10 cellular contexts compared by ENCODE assay signal in genomic region chr5:74056789-74057164, GRCh38.
A peak's percentile ranks its signal among the peaks of the same experiment; 100 is the strongest.
DNase-seq lines count a peak whose midpoint lies in the region; ATAC-seq and TF ChIP-seq lines count a peak whose summit lies in the region.
"Had no signal": no experiment of that assay in that cellular context is flagged by ENCODE, and none has a peak within 500 bp of the region (broad histone marks: within the 10 kb centered on the region; RNA-seq: fewer than 3 reads in every experiment).

No MANE protein-coding gene starts in this region.

- ATAC-seq in RWPE2 (ENCODE audit: low read depth): peak; percentile 87
- peak; percentile 26 for ATAC-seq in foreskin keratinocyte
- no peak for ATAC-seq in gastrocnemius medialis
- no peak for ATAC-seq in GM21515 (IDR thresholded peaks at IDR 0.05; ENCODE audit: unreplicated experiment)

- H3K9ac ChIP-seq in H9 (ENCODE audit: extremely low read depth, insufficient read length, low read length): no peak overlapping the region

- H3K9me3 ChIP-seq in H9 (ENCODE audit: control insufficient read depth, low read depth, low read length) (no peaks in the 10 kb centered on the region), RWPE2 (ENCODE audit: severe bottlenecking) (no peaks in the 10 kb centered on the region), gastrocnemius medialis (no peaks in the 10 kb centered on the region)
- H3K9me3 ChIP-seq in CD4-positive, alpha-beta memory T cell (ENCODE audit: control insufficient read depth in 1 of 2, low read length in 2 of 2): no peaks in the 10 kb centered on the region

- no peak overlapping the region for H3K56ac ChIP-seq in H9 (ENCODE audit: insufficient read length, low read depth, low read length)

- no peak overlapping the region for H4K91ac ChIP-seq in H9 (ENCODE audit: insufficient read length, low read depth, low read length)

- H2BK5ac ChIP-seq in H9 (ENCODE audit: insufficient read length, low read length): no peak overlapping the region

- intact Hi-C loops in gastrocnemius medialis (cut with DNase I; ENCODE audit: low total_unique reads): loop anchor here (5.0 kb wide), 1 partner anchor 586 kb away; the partner anchor contains the start of gene ENC1
- intact Hi-C loops in CD4-positive, alpha-beta memory T cell (cut with micrococcal nuclease): no loop called here

- no peak overlapping the region for H2AFZ ChIP-seq in H9 (ENCODE audit: low read length)

- no peak overlapping the region for H3K4me3 Mint-ChIP-seq in H9
- no peak overlapping the region for H3K4me3 Mint-ChIP-seq in CD4-positive, alpha-beta memory T cell

- no peak overlapping the region for H3K4ac ChIP-seq in H9 (ENCODE audit: low read depth, low read length)

- H2AK5ac ChIP-seq in H9 (ENCODE audit: insufficient read length, low read length): no peak overlapping the region

- H3K27me3 ChIP-seq in H9 (ENCODE audit: insufficient read depth, low read length): no peaks in the 10 kb centered on the region
- H3K27me3 ChIP-seq in RWPE2 (ENCODE audit: insufficient read depth, poor library complexity, severe bottlenecking): no peaks in the 10 kb centered on the region
- no peaks in the 10 kb centered on the region for H3K27me3 ChIP-seq in foreskin keratinocyte
- no peaks in the 10 kb centered on the region for H3K27me3 ChIP-seq in gastrocnemius medialis
- no peaks in the 10 kb centered on the region for H3K27me3 ChIP-seq in CD4-positive, alpha-beta memory T cell (ENCODE audit: insufficient read depth, low read length)

- no peak overlapping the region for H2BK20ac ChIP-seq in H9 (ENCODE audit: low read depth, low read length, poor library complexity, severe bottlenecking)

- no peaks in the 10 kb centered on the region for H3K79me2 ChIP-seq in H9 (ENCODE audit: insufficient read depth, low read length)

- peaks cover 2% of the 10 kb centered on the region; the same call in 1 of the 2 replicates for H3K27me3 Mint-ChIP-seq in H9 (ENCODE audit: low read depth)
- peaks cover 1 to 9% of the 10 kb centered on the region in 2 donors for H3K27me3 Mint-ChIP-seq in CD4-positive, alpha-beta memory T cell

- H3K23ac ChIP-seq in H9 (ENCODE audit: insufficient read length, low read depth, low read length): no peak overlapping the region

- no peak overlapping the region for H3K18ac ChIP-seq in H9 (ENCODE audit: insufficient read length, low read depth, low read length)

- CTCF ChIA-PET in CD4-positive, alpha-beta memory T cell (lab: Charles Lee; ENCODE audit: partially characterized antibody): no interaction called here

- DNase-seq in H9 (no peak), RWPE2 (ENCODE audit: low spot score) (no peak), foreskin keratinocyte (no peak), gastrocnemius medialis (no peak), NCI-H187 (lab: John Stamatoyannopoulos, UW) (no peak), nucleus accumbens (lab: John Stamatoyannopoulos, UW) (no peak)
- no peak for DNase-seq in CD4-positive, alpha-beta memory T cell
- DNase-seq: activated CD8-positive, alpha-beta memory T cell treated with anti-CD3 and anti-CD28 coated beads for 24 hours; glutamatergic neuron had no signal

- no peak overlapping the region; a peak in 1 of 7 replicates for H3K27ac Mint-ChIP-seq in H9
- H3K27ac Mint-ChIP-seq in CD4-positive, alpha-beta memory T cell: no peak overlapping the region

- H3K27ac ChIP-seq in H9 (ENCODE audit: insufficient read length, low read depth, low read length) (no peak overlapping the region), RWPE2 (ENCODE audit: poor library complexity, severe bottlenecking) (no peak overlapping the region), foreskin keratinocyte (no peak overlapping the region), gastrocnemius medialis (no peak overlapping the region)
- no peak overlapping the region for H3K27ac ChIP-seq in CD4-positive, alpha-beta memory T cell (ENCODE audit: low read depth, low read length)

- in situ Hi-C loops in gastrocnemius medialis (cut with MboI; ENCODE audit: low sequenced_read_pairs in 4 of 4): no loop called here

- no peaks in the 10 kb centered on the region for H3K23me2 ChIP-seq in H9 (ENCODE audit: insufficient read length, low read depth, low read length, poor library complexity, severe bottlenecking)

- no peaks in the 10 kb centered on the region for H3K36me3 Mint-ChIP-seq in H9 (ENCODE audit: insufficient read depth in 1 of 3, low read depth in 3 of 3)
- no peaks in the 10 kb centered on the region for H3K36me3 Mint-ChIP-seq in CD4-positive, alpha-beta memory T cell

- no peak overlapping the region for H3K4me2 ChIP-seq in H9 (ENCODE audit: insufficient read depth, insufficient read length, low read length)

- H4K20me1 ChIP-seq in H9 (ENCODE audit: control insufficient read depth, insufficient read depth, insufficient read length): no peaks in the 10 kb centered on the region

- H3K4me3 ChIP-seq in RWPE2 (ENCODE audit: severe bottlenecking) (no peak overlapping the region), gastrocnemius medialis (no peak overlapping the region)
- H3K4me3 ChIP-seq in CD4-positive, alpha-beta memory T cell (ENCODE audit: low read length in 2 of 2): no peak overlapping the region

- POLR2A ChIA-PET in CD4-positive, alpha-beta memory T cell (lab: Charles Lee; ENCODE audit: partially characterized antibody): no interaction called here

- H3K4me1 ChIP-seq in H9 (ENCODE audit: insufficient read depth, low read length) (no peaks in the 10 kb centered on the region), RWPE2 (ENCODE audit: insufficient read depth, poor library complexity, severe bottlenecking) (peaks cover 4% of the 10 kb centered on the region), foreskin keratinocyte (peaks cover 8% of the 10 kb centered on the region), gastrocnemius medialis (no peaks in the 10 kb centered on the region)
- H3K4me1 ChIP-seq in CD4-positive, alpha-beta memory T cell (ENCODE audit: insufficient read depth, low read length): no peaks in the 10 kb centered on the region

- H3K14ac ChIP-seq in H9 (ENCODE audit: insufficient read depth, low read length): no peak overlapping the region

- H3K36me3 ChIP-seq in RWPE2 (ENCODE audit: low read depth): no peaks in the 10 kb centered on the region
- no peaks in the 10 kb centered on the region for H3K36me3 ChIP-seq in gastrocnemius medialis
- no peaks in the 10 kb centered on the region for H3K36me3 ChIP-seq in CD4-positive, alpha-beta memory T cell (ENCODE audit: insufficient read depth, low read length)

- no peak overlapping the region for H2BK15ac ChIP-seq in H9 (ENCODE audit: low read depth, low read length)

- H2BK120ac ChIP-seq in H9 (ENCODE audit: low read depth, low read length, poor library complexity, severe bottlenecking): no peak overlapping the region

- no peak overlapping the region for H3T11ph ChIP-seq in H9 (ENCODE audit: low read length)

- H2BK12ac ChIP-seq in H9 (ENCODE audit: insufficient read length, low read depth, low read length): no peak overlapping the region

- no peak for TF ChIP-seq POLR2A in gastrocnemius medialis (IDR thresholded peaks at IDR 0.05)

- peaks cover 2 to 8% of the 10 kb centered on the region in 2 experiments; a peak in 1 of 4 replicates for H3K4me1 Mint-ChIP-seq in H9
- no peaks in the 10 kb centered on the region for H3K4me1 Mint-ChIP-seq in CD4-positive, alpha-beta memory T cell

- H3K79me1 ChIP-seq in H9 (ENCODE audit: insufficient read depth, low read depth, low read length, poor library complexity, severe bottlenecking): no peaks in the 10 kb centered on the region

- no peak overlapping the region for H4K5ac ChIP-seq in H9 (ENCODE audit: insufficient read length, low read depth, low read length)

- TF ChIP-seq CTCF in H9 (conservative IDR thresholded peaks at IDR 0.05) (peak; percentile 58), RWPE2 (IDR thresholded peaks at IDR 0.05; ENCODE audit: poor library complexity, severe bottlenecking) (peak; percentile 74), foreskin keratinocyte (conservative IDR thresholded peaks at IDR 0.05) (peak; percentile 70), gastrocnemius medialis (IDR thresholded peaks at IDR 0.05 in 4 of 5, conservative IDR thresholded peaks at IDR 0.05 in 1 of 5) (peak in 3 of 5 experiments; percentile 7 to 38 (median 36))

- H3K9me3 Mint-ChIP-seq in H9: no peaks in the 10 kb centered on the region
- H3K9me3 Mint-ChIP-seq in CD4-positive, alpha-beta memory T cell: peaks cover 0 to 4% (median 0%) of the 10 kb centered on the region in 8 donors

- no peak overlapping the region for H4K8ac ChIP-seq in H9 (replicated peaks; ENCODE audit: insufficient read length, low read depth, low read length)

Comparison
In these comparisons a context has a peak if more than half of its experiments do, and no peak if none do; other contexts are left out.
1. ATAC-seq: peak in RWPE2 (single experiment) and foreskin keratinocyte (single experiment); none in gastrocnemius medialis (0 of 2) and GM21515 (single experiment).
2. Peak in every context shown above with its lines, with median percentiles within 50 percentile points of each other: CTCF ChIP-seq.